In the genomic region with DNA sequence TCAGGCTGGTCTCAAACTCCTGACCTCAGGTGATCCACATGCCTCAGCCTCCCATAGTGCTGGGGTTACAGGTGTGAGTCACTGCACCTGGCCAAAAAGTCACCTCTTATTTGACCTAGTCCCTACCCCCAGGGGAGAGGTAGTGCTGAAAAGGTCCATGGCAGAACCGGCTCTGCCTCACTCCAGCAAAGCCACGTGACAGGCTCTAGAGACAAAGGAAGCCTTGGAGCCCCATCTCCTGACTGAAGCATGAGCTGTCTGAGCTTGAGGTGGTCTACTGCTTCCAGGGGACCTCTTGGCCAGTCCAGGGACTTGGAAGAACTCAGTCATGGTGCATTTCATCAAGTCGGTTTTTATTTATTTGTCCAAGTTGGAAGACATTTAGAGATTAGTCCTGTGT, we compare ENCODE assay signal across 35 cellular contexts.
"Had no signal": no experiment of that assay in that cellular context is flagged by ENCODE, and none has a peak within 500 bp of the region (broad histone marks: within the 10 kb centered on the region; RNA-seq: fewer than 3 reads in every experiment).

No MANE protein-coding gene starts in this region.

- H3K4me3 Mint-ChIP-seq: activated B cell treated with CpG ODN at 0.5 μM for 24 hours; activated CD4-positive, alpha-beta memory T cell treated with anti-CD3 and anti-CD28 coated beads for 36 hours; activated CD4-positive, alpha-beta T cell treated with anti-CD3 and anti-CD28 coated beads, Interleukin-2, amount 10 ng/mL, durations not matched to agents 24 days and 14 days; activated CD8-positive, alpha-beta T cell treated with anti-CD3 and anti-CD28 coated beads for 36 hours; activated naive CD4-positive, alpha-beta T cell treated with anti-CD3 and anti-CD28 coated beads for 36 hours; activated naive CD8-positive, alpha-beta T cell treated with anti-CD3 and anti-CD28 coated beads for 36 hours; activated T-cell treated with anti-CD3 and anti-CD28 coated beads, Interleukin-2, amount 50 U/mL, for 4 hours; activated T-cell treated with anti-CD3 and anti-CD28 coated beads, Interleukin-2, amount 50 U/mL, for 72 hours; activated T-helper 1 cell treated with anti-CD3 and anti-CD28 coated beads, Interleukin-12 subunit alpha, Interleukin-12 subunit beta, Interleukin-2, Interleukin-4 antibody, amounts not matched to agents 30 ng/mL and 10 ng/mL and 1 ng/mL, durations not matched to agents 14 hours and 24 hours and 36 hours; activated T-helper 17 cell treated with anti-CD3 and anti-CD28 coated beads, Interleukin-2, amount 50 U/mL, for 72 hours; T-helper 1 cell treated with Interleukin-12 subunit alpha and Interleukin-12 subunit beta and Interleukin-4 antibody, amounts not matched to agents 30 μg/mL and 1 μg/mL, for 36 hours; T-helper 2 cell treated with Interferon-gamma antibody and Interleukin-4, amounts not matched to agents 5 μg/mL and 100 μg/mL, for 36 hours had no signal

- H3K27ac ChIP-seq: adrenal gland, body of pancreas, brain microvascular endothelial cell, breast epithelium, VCaP had no signal

- H3K27me3 ChIP-seq: adrenal gland, body of pancreas, brain microvascular endothelial cell, breast epithelium had no signal

- H3K27me3 Mint-ChIP-seq: activated B cell treated with CpG ODN at 0.5 μM for 24 hours; activated CD4-positive, alpha-beta T cell treated with anti-CD3 and anti-CD28 coated beads, Interleukin-2, amount 10 ng/mL, durations not matched to agents 24 days and 14 days; activated CD8-positive, alpha-beta T cell treated with anti-CD3 and anti-CD28 coated beads for 36 hours; activated naive CD8-positive, alpha-beta T cell treated with anti-CD3 and anti-CD28 coated beads for 36 hours had no signal

- H3K36me3 Mint-ChIP-seq: activated CD4-positive, alpha-beta memory T cell treated with anti-CD3 and anti-CD28 coated beads for 36 hours had no signal

- H3K27ac Mint-ChIP-seq: activated B cell treated with CpG ODN at 0.5 μM for 24 hours; activated CD4-positive, alpha-beta memory T cell treated with anti-CD3 and anti-CD28 coated beads for 36 hours; activated CD4-positive, alpha-beta T cell treated with anti-CD3 and anti-CD28 coated beads, Interleukin-2, amount 10 ng/mL, durations not matched to agents 24 days and 14 days; activated CD8-positive, alpha-beta T cell treated with anti-CD3 and anti-CD28 coated beads for 36 hours; activated naive CD4-positive, alpha-beta T cell treated with anti-CD3 and anti-CD28 coated beads for 36 hours; activated naive CD4-positive, alpha-beta T cell treated with anti-CD3 and anti-CD28 coated beads, Interleukin-2, amount 50 U/mL, for 72 hours; activated naive CD8-positive, alpha-beta T cell treated with anti-CD3 and anti-CD28 coated beads for 36 hours; activated T-cell treated with anti-CD3 and anti-CD28 coated beads, Interleukin-2, amount 50 U/mL, for 72 hours; activated T-helper 1 cell treated with anti-CD3 and anti-CD28 coated beads, Interleukin-12 subunit alpha, Interleukin-12 subunit beta, Interleukin-2, Interleukin-4 antibody, amounts not matched to agents 30 ng/mL and 10 ng/mL and 1 ng/mL, durations not matched to agents 14 hours and 24 hours and 36 hours; activated T-helper 17 cell treated with anti-CD3 and anti-CD28 coated beads, Interleukin-2, amount 50 U/mL, for 72 hours; T-helper 1 cell treated with Interleukin-12 subunit alpha and Interleukin-12 subunit beta and Interleukin-4 antibody, amounts not matched to agents 30 μg/mL and 1 μg/mL, for 36 hours; T-helper 2 cell treated with Interferon-gamma antibody and Interleukin-4, amounts not matched to agents 5 μg/mL and 100 μg/mL, for 36 hours had no signal

- H3K9me3 ChIP-seq: adrenal gland, body of pancreas, breast epithelium had no signal

- ATAC-seq: activated CD8-positive, alpha-beta T cell treated with anti-CD3 and anti-CD28 coated beads for 36 hours; activated naive CD4-positive, alpha-beta T cell treated with anti-CD3 and anti-CD28 coated beads, Interleukin-2, amount 50 U/mL, for 72 hours; activated T-cell treated with anti-CD3 and anti-CD28 coated beads, Interleukin-2, amount 50 U/mL, for 4 hours; activated T-cell treated with anti-CD3 and anti-CD28 coated beads, Interleukin-2, amount 50 U/mL, for 72 hours; activated T-helper 17 cell treated with anti-CD3 and anti-CD28 coated beads, Interleukin-2, amount 50 U/mL, for 72 hours; body of pancreas had no signal

- DNase-seq: activated B cell treated with CpG ODN at 0.5 μM for 24 hours; activated CD4-positive, alpha-beta memory T cell treated with anti-CD3 and anti-CD28 coated beads for 36 hours; activated CD4-positive, alpha-beta T cell treated with anti-CD3 and anti-CD28 coated beads for 4 hours; activated CD4-positive, alpha-beta T cell treated with anti-CD3 and anti-CD28 coated beads, Interleukin-2, amount 10 ng/mL, durations not matched to agents 24 days and 14 days; activated CD4-positive, alpha-beta T cell treated with anti-CD3 and anti-CD28 coated beads, Interleukin-2, amount 50 U/mL, for 1 hour; activated CD4-positive, alpha-beta T cell treated with anti-CD3 and anti-CD28 coated beads, Interleukin-2, amount 50 U/mL, for 4 hours; activated CD4-positive, CD25-positive, alpha-beta regulatory T cell treated with anti-CD3 and anti-CD28 coated beads, Interleukin-2, amount 50 U/mL, for 72 hours; activated CD8-positive, alpha-beta memory T cell treated with anti-CD3 and anti-CD28 coated beads, Interleukin-2, amount 50 U/mL, for 4 hours; activated CD8-positive, alpha-beta T cell treated with anti-CD3 and anti-CD28 coated beads for 36 hours; activated effector memory CD4-positive, alpha-beta T cell treated with anti-CD3 and anti-CD28 coated beads, Interleukin-2, amount 50 U/mL, for 16 hours; activated gamma-delta T cell treated with Interleukin-2 at 50 U/mL for 16 hours; activated naive CD4-positive, alpha-beta T cell; activated naive CD4-positive, alpha-beta T cell treated with anti-CD3 and anti-CD28 coated beads for 36 hours; activated naive CD4-positive, alpha-beta T cell treated with anti-CD3 and anti-CD28 coated beads, Interleukin-2, amount 50 U/mL, for 16 hours; activated naive CD8-positive, alpha-beta T cell treated with anti-CD3 and anti-CD28 coated beads for 36 hours; activated T-cell treated with anti-CD3 and anti-CD28 coated beads for 4 hours; activated T-cell treated with anti-CD3 and anti-CD28 coated beads, Interleukin-2, amount 50 U/mL, for 1 hour; activated T-cell treated with anti-CD3 and anti-CD28 coated beads, Interleukin-2, amount 50 U/mL, for 4 hours; activated T-cell treated with anti-CD3 and anti-CD28 coated beads, Interleukin-2, amount 50 U/mL, for 72 hours; adrenal gland; amniotic stem cell; aorta; body of pancreas; brain microvascular endothelial cell; central memory CD4-positive, alpha-beta T cell; T-helper 1 cell; T-helper 2 cell; T-helper 9 cell had no signal

- H3K4me1 ChIP-seq: adrenal gland, body of pancreas, breast epithelium had no signal

- H3K4me1 Mint-ChIP-seq: activated T-helper 17 cell treated with anti-CD3 and anti-CD28 coated beads, Interleukin-2, amount 50 U/mL, for 72 hours had no signal
